In the genomic region with DNA sequence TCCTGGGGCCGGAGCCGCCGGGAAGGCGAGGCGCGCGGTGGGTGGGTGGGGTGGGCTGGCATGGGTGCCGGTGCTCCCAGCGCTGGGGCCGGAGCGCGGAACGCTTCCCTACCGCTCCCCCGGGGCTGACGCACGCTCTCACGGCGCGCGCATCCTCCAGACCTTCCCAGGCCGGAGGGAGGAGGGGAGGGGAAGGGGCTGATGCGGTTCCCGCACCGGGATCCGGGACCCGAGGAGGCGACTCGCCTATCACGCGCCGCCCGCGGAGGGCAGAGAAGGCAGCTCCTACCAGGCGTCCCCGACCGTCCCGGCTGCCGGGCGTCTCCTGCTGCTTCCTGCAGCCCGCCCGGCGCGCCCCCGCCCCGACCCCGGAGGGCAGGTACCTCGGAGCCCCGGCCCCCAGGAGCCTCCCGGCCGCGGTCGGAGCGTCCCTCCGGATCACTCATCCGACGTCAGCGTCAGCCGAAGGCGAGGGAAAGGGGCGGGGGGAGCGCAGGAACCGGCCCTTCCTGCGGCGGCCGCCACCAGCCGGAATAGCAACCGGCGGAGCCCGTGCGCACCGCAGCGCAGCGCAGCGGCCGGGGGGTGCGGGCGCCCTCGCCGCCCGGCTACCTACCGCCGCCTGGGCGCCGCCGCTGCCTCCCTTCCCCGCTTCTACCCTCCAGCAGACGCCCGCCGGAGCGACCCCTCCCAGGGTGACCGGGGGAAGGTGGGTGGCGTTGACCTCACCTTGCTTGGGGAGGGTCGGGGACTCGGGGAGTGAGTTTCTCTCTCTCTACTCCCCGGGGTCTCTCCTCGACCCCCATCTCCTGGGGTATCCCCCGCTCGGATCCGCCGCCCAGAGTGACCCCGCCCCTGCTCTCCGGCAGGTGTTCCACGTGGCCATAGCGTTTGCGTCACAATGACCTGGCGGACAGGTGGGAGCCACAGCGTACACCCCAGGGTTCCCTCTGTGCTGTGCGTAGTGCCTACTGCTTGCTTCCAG, we compare ENCODE assay signal across 8 cellular contexts. TPM values are rescaled to one million over a fixed set of nuclear protein-coding genes. Genes with fewer than 3 reads are reported as not detected.
A peak's percentile ranks its signal among the peaks of the same experiment; 100 is the strongest.
DNase-seq lines count a peak whose midpoint lies in the region; ATAC-seq lines count a peak whose summit lies in the region.

A gene (minus strand): TSS at position 457 of the 985 bp plus-strand sequence. CDS start 26,241 bp downstream, outside the sequence.

- ATAC-seq in GM19468 (IDR thresholded peaks at IDR 0.05; ENCODE audit: extremely low read depth, unreplicated experiment), result peak; percentile 31
- ATAC-seq in central memory CD8-positive, alpha-beta T cell (replicated peaks; ENCODE audit: extremely low read depth, poor library complexity, severe bottlenecking), result peak; percentile 49

- H3K27me3 ChIP-seq in skeletal muscle satellite cell (ENCODE audit: control insufficient read depth, insufficient read depth, low read length) (peaks cover 44% of the 10 kb centered on the region), SJCRH30 (no peaks in the 10 kb centered on the region)

- H3K4me2 ChIP-seq in skeletal muscle satellite cell (ENCODE audit: low read length), result peak within 1 kb of the TSS; percentile 80

- in situ Hi-C loops in Caki2 (cut with HindIII; ENCODE audit: low pct_unique_long_range_greater_than_20kb, low sequenced_read_pairs), result no loop called here

- peak within 1 kb of the TSS; percentile 72 for H3K4me3 Mint-ChIP-seq in central memory CD8-positive, alpha-beta T cell

- H3K9me3 ChIP-seq in skeletal muscle satellite cell (replicated peaks; ENCODE audit: low read length) (no peaks in the 10 kb centered on the region), SJCRH30 (replicated peaks) (no peaks in the 10 kb centered on the region)

- H3K4me1 ChIP-seq in skeletal muscle satellite cell (ENCODE audit: control insufficient read depth, insufficient read depth, low read length) (peaks cover 3% of the 10 kb centered on the region), SJCRH30 (no peaks in the 10 kb centered on the region)

- H3K9ac ChIP-seq in skeletal muscle satellite cell (ENCODE audit: low read depth, low read length), result no peak within 1 kb of the TSS

- no peak within 1 kb of the TSS for H3K27ac Mint-ChIP-seq in central memory CD8-positive, alpha-beta T cell (ENCODE audit: low read depth)

- peak; percentile 64 for DNase-seq in Caki2 (ENCODE audit: low read depth)
- DNase-seq in Jurkat, Clone E6-1 (ENCODE audit: low read depth, low spot score), result no peak
- DNase-seq in SK-N-DZ (ENCODE audit: low spot score), result peak; percentile 71
- no peak for DNase-seq in central memory CD8-positive, alpha-beta T cell (ENCODE audit: low spot score in 2 of 2)
- DNase-seq in inferior parietal cortex (ENCODE audit: extremely low spot score), result peak; percentile 36
- no peak for DNase-seq in SJCRH30

- H3K27me3 Mint-ChIP-seq in central memory CD8-positive, alpha-beta T cell, result peaks cover 76% of the 10 kb centered on the region

- peaks cover 2% of the 10 kb centered on the region for H3K36me3 Mint-ChIP-seq in central memory CD8-positive, alpha-beta T cell (ENCODE audit: insufficient read depth)

- no peak within 1 kb of the TSS for H3K27ac ChIP-seq in SJCRH30

- peak within 1 kb of the TSS; percentile 65 for H3K4me3 ChIP-seq in Jurkat, Clone E6-1 (ENCODE audit: low read length)
- H3K4me3 ChIP-seq in skeletal muscle satellite cell (ENCODE audit: low read length) (peak within 1 kb of the TSS; percentile 69), SJCRH30 (no peak within 1 kb of the TSS)

- H3K4me1 Mint-ChIP-seq in central memory CD8-positive, alpha-beta T cell, result peaks cover 7% of the 10 kb centered on the region

- H3K9me3 Mint-ChIP-seq in central memory CD8-positive, alpha-beta T cell, result no peaks in the 10 kb centered on the region

- no peaks in the 10 kb centered on the region for H3K36me3 ChIP-seq in skeletal muscle satellite cell (ENCODE audit: insufficient read depth, low read length)
- H3K36me3 ChIP-seq in SJCRH30, result 0 out of 2 replicates have a peak, but pooled peaks cover 3% of the 10 kb centered on the region

RNA-seq across cellular contexts. Expression of the gene that starts here (rescaled TPM):
- total RNA-seq in Caki2 (2014; rRNA removed; shearing (Covaris generic); ENCODE audit: low replicate concordance), result 2.1 and 12.5 TPM in 2 replicates
- 21.8 TPM for polyA plus RNA-seq in Jurkat, Clone E6-1 (2012; ENCODE audit: insufficient read depth, insufficient read length)
- 195 and 220 TPM in 2 replicates for polyA plus RNA-seq in SK-N-DZ (2014; cell fraction: cytosol; rRNA removed)
- 258 and 321 TPM in 2 replicates for polyA plus RNA-seq in SK-N-DZ (2014; cell fraction: nucleus; rRNA removed)
- 0.44 and 0.51 TPM in 2 replicates for total RNA-seq in skeletal muscle satellite cell (2012; rRNA removed)
- not detected in 2 replicates for total RNA-seq in SJCRH30 (2014; rRNA removed; shearing (Covaris generic))

Comparison
In these comparisons a context has a peak if more than half of its experiments do, and no peak if none do; other contexts are left out.
1. DNase-seq: peak in Caki2 (single experiment), SK-N-DZ (single experiment) and inferior parietal cortex (single experiment); none in Jurkat, Clone E6-1 (single experiment), central memory CD8-positive, alpha-beta T cell (0 of 2) and SJCRH30 (0 of 2).